In the genomic region with DNA sequence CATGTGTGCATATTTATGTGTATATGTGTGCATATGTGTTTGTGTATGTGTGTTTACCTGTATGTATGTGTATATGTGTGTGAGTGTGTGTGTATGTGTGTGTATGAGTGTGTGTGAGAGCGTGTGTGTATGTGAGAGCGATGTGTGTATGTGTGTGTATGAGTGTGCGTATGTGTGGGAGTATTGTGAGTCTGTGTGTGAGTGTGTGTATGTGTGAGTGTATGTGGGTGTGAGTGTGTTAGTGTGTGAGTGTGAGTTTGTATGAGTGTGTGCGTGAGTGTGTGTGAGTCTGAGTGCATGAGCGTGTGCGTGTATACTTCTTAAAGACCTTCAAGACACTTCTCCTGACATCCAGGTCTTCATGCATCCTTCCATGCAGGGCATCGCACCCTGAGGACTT, we compare ENCODE assay signal across 2 cellular contexts.
TF ChIP-seq lines count a peak whose summit lies in the region.

No MANE protein-coding gene starts in this region.

TF ChIP-seq in WTC11, 78 proteins besides CTCF, POLR2A, EP300 and RAD21:
- TF ChIP-seq ZBTB43 (CRISPR knock-in tag; IDR thresholded peaks at IDR 0.05) (peak; percentile 35; the same call in 1 of the 2 replicates), EMX1 (CRISPR knock-in tag; IDR thresholded peaks at IDR 0.05) (no peak)
TF ChIP-seq in WTC11: peak in this region for 1.

TF ChIP-seq in H1, 55 proteins besides CTCF, POLR2A, EP300 and RAD21 (continued from another document):
- TF ChIP-seq ASH2L (IDR thresholded peaks at IDR 0.05; ENCODE audit: low read length) (no peak), BACH1 (IDR thresholded peaks at IDR 0.05; ENCODE audit: low read length) (no peak), SIN3A (conservative IDR thresholded peaks at IDR 0.05 in 1 of 2, IDR thresholded peaks at IDR 0.05 in 1 of 2; ENCODE audit: low read depth in 1 of 2, low read length in 2 of 2) (no peak), CEBPB (IDR thresholded peaks at IDR 0.05; ENCODE audit: low read depth, low read length) (no peak), RBBP5 (IDR thresholded peaks at IDR 0.05; ENCODE audit: borderline replicate concordance, low read depth, low read length) (no peak), POU5F1 (IDR thresholded peaks at IDR 0.05; ENCODE audit: low read depth, low read length) (no peak), RXRA (IDR thresholded peaks at IDR 0.05; ENCODE audit: insufficient read depth, low read depth, low read length) (no peak), SP1 (IDR thresholded peaks at IDR 0.05; ENCODE audit: low read depth, low read length) (no peak), CHD2 (IDR thresholded peaks at IDR 0.05; ENCODE audit: low read length) (no peak)
